Comparison of ENCODE assay signal across 13 cellular contexts in genomic region chr11:66188580-66188979, GRCh38.
DNase-seq lines count a peak whose midpoint lies in the region; ATAC-seq, FAIRE-seq and TF ChIP-seq lines count a peak whose summit lies in the region.
"Had no signal": no experiment of that assay in that cellular context is flagged by ENCODE, and none has a peak within 500 bp of the region (broad histone marks: within the 10 kb centered on the region; RNA-seq: fewer than 3 reads in every experiment).

No MANE protein-coding gene starts in this region.

- no peak overlapping the region for H3K4me3 ChIP-seq in AG10803 (ENCODE audit: low read length)
- no peak overlapping the region for H3K4me3 ChIP-seq in hepatocyte
- no peak overlapping the region for H3K4me3 ChIP-seq in neuronal stem cell (ENCODE audit: low read length in 2 of 2)
- H3K4me3 ChIP-seq: left ventricle myocardium inferior had no signal

- no peaks in the 10 kb centered on the region for H4K20me1 ChIP-seq in hepatocyte (ENCODE audit: insufficient read depth, poor library complexity, severe bottlenecking)

- H2BK120ac ChIP-seq in neuronal stem cell (ENCODE audit: low read depth, low read length) = no peak overlapping the region

- H3K4me1 ChIP-seq in hepatocyte (ENCODE audit: insufficient read depth) (peaks cover 15% of the 10 kb centered on the region), neuronal stem cell (ENCODE audit: control insufficient read depth in 2 of 2, insufficient read depth in 1 of 2, low read depth in 1 of 2, low read length in 2 of 2) (no peaks in the 10 kb centered on the region)

- H3K4ac ChIP-seq in neuronal stem cell (ENCODE audit: low read length) = no peak overlapping the region

- no peak overlapping the region for H2BK15ac ChIP-seq in neuronal stem cell (ENCODE audit: low read length)

- H4K8ac ChIP-seq in neuronal stem cell (ENCODE audit: low read depth, low read length) = no peak overlapping the region

- ATAC-seq in HG03571 (IDR thresholded peaks at IDR 0.05; ENCODE audit: unreplicated experiment) = no peak
- ATAC-seq: WTC11 had no signal

- H3K23ac ChIP-seq in neuronal stem cell (ENCODE audit: low read depth, low read length, poor library complexity) = no peak overlapping the region

- WGBS in hepatocyte (ENCODE audit: low lambda C conversion rate, missing lambda C conversion rate) = 79% methylated on average over 3 of the region's 3 CpGs
- WGBS in neuronal stem cell (ENCODE audit: extremely low coverage in 2 of 2, insufficient read length in 2 of 2, insufficient replicate concordance in 1 of 2), 2 donors = no CpG with 5 or more reads among the region's 3 CpGs

- no peak overlapping the region for H3K9ac ChIP-seq in neuronal stem cell (ENCODE audit: low read depth, low read length, poor library complexity)

- H3K9me3 ChIP-seq in hepatocyte (ENCODE audit: low read depth) = no peaks in the 10 kb centered on the region
- H3K9me3 ChIP-seq in neuronal stem cell (replicated peaks in 1 of 2; ENCODE audit: control insufficient read depth in 2 of 2, insufficient read depth in 1 of 2, low read depth in 1 of 2, low read length in 2 of 2) = peaks cover 0 to 3% of the 10 kb centered on the region in 2 donors
- H3K9me3 ChIP-seq: left ventricle myocardium inferior had no signal

- H3K9me2 ChIP-seq in hepatocyte (replicated peaks; ENCODE audit: insufficient read depth) = no peaks in the 10 kb centered on the region

- peaks cover 54% of the 10 kb centered on the region for H3K79me2 ChIP-seq in hepatocyte

- H3K14ac ChIP-seq in neuronal stem cell (ENCODE audit: low read length) = no peak overlapping the region

- H3K18ac ChIP-seq in neuronal stem cell (ENCODE audit: low read length) = no peak overlapping the region

- H3K4me2 ChIP-seq in hepatocyte (no peak overlapping the region), neuronal stem cell (ENCODE audit: insufficient read depth, low read length, poor library complexity, severe bottlenecking) (no peak overlapping the region)

- H3K27ac ChIP-seq in hepatocyte (no peak overlapping the region), neuronal stem cell (replicated peaks; ENCODE audit: low read length) (no peak overlapping the region)
- H3K27ac ChIP-seq: left ventricle myocardium inferior had no signal

- H3K27me3 ChIP-seq in hepatocyte = no peaks in the 10 kb centered on the region
- no peaks in the 10 kb centered on the region for H3K27me3 ChIP-seq in neuronal stem cell (ENCODE audit: control insufficient read depth in 3 of 3, insufficient read depth in 3 of 3, low read depth in 1 of 3, low read length in 3 of 3)

- no peak overlapping the region for H2BK12ac ChIP-seq in neuronal stem cell (ENCODE audit: low read length)

- peak; percentile 56 for DNase-seq in AG10803 (ENCODE audit: low read depth)
- DNase-seq in HTR-8/SVneo (ENCODE audit: insufficient read length, low spot score) = peak; percentile 61
- DNase-seq in astrocyte of the hippocampus (ENCODE audit: low read depth, low spot score) = peak; percentile 56
- DNase-seq in hepatocyte (ENCODE audit: low spot score) = peak; percentile 10
- DNase-seq in GM10266 (ENCODE audit: extremely low spot score) = no peak
- DNase-seq in C1 segment of cervical spinal cord (lab: John Stamatoyannopoulos, UW) = no peak
- no peak for DNase-seq in neuronal stem cell (ENCODE audit: low spot score)
- DNase-seq: activated T-cell treated with anti-CD3 and anti-CD28 coated beads, Interleukin-2, amount 50 U/mL, for 48 hours; H7; left ventricle myocardium inferior had no signal

- no peaks in the 10 kb centered on the region for H3K79me1 ChIP-seq in neuronal stem cell (ENCODE audit: low read depth, low read length)

- TF ChIP-seq CTCF in AG10803 (conservative IDR thresholded peaks at IDR 0.05; ENCODE audit: low read length) (no peak), hepatocyte (IDR thresholded peaks at IDR 0.05; ENCODE audit: poor library complexity) (no peak), GM10266 (IDR thresholded peaks at IDR 0.05; ENCODE audit: control insufficient read depth, insufficient read depth, low read depth, missing control alignments) (no peak)

- H4K91ac ChIP-seq in neuronal stem cell (ENCODE audit: low read depth, low read length, poor library complexity) = no peak overlapping the region

- FAIRE-seq in HTR-8/SVneo (lab: Jason Lieb, UNC) = peak; percentile 59
- FAIRE-seq: GM19239 had no signal

- no peak overlapping the region for H2BK5ac ChIP-seq in neuronal stem cell (ENCODE audit: low read length)

- no peak overlapping the region for H2AK5ac ChIP-seq in neuronal stem cell (ENCODE audit: low read depth, low read length)

- no peak overlapping the region for H2AFZ ChIP-seq in hepatocyte
- no peak overlapping the region for H2AFZ ChIP-seq in neuronal stem cell (ENCODE audit: low read length)

- no peaks in the 10 kb centered on the region for H3K36me3 ChIP-seq in hepatocyte (replicated peaks; ENCODE audit: insufficient read depth, low read depth)
- peaks cover 1 to 3% of the 10 kb centered on the region in 2 donors for H3K36me3 ChIP-seq in neuronal stem cell (replicated peaks in 1 of 2; ENCODE audit: control insufficient read depth in 2 of 2, insufficient read depth in 2 of 2, low read length in 2 of 2)

Comparison
In these comparisons a context has a peak if more than half of its experiments do, and no peak if none do; other contexts are left out.
1. DNase-seq: peak in AG10803 (single experiment), HTR-8/SVneo (single experiment), astrocyte of the hippocampus (single experiment) and hepatocyte (single experiment); none in GM10266 (single experiment), C1 segment of cervical spinal cord (0 of 14) and neuronal stem cell (single experiment).